ENCODE assay signal across 8 cellular contexts in the genomic region with DNA sequence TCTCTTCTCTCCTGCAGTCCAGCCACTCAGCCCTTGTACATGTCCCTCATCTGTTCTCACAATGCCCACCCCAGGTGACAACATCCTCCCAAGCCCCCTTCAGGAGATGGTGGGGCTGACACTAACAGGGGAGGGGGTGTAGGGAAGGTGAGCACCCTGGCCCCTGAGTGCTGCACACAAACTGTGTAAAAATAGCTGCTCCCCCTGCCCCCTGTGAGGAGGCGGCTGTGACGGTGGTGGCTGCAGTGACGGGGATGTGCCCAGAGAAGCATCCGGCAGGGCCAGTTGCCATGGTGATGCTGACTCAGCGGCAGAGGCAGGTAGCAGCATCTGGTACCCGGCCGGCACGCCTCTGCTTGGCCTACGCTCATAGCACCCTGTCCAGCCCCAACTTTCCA. TPM values are rescaled to one million over a fixed set of nuclear protein-coding genes. Genes with fewer than 3 reads are reported as not detected.
DNase-seq lines count a peak whose midpoint lies in the region; ATAC-seq and TF ChIP-seq lines count a peak whose summit lies in the region.

No MANE protein-coding gene starts in this region.

- no peak overlapping the region for H3K9ac ChIP-seq in skeletal muscle tissue (ENCODE audit: low read depth in 1 of 3, low read length in 3 of 3)

- peak; percentile 55 for DNase-seq in M059J (ENCODE audit: low read depth)
- DNase-seq in activated CD4-positive, alpha-beta T cell treated with anti-CD3 and anti-CD28 coated beads, Interleukin-2, amount 50 U/mL, for 4 hours: peak; percentile 93
- DNase-seq in effector memory CD4-positive, alpha-beta T cell: peak; percentile 88 to 90 (median 90)
- DNase-seq in vagina (ENCODE audit: extremely low spot score in 2 of 2): no peak
- no peak for DNase-seq in T1000 (lab: John Stamatoyannopoulos, UW)

- H3K4me3 ChIP-seq in effector memory CD4-positive, alpha-beta T cell (ENCODE audit: insufficient read depth, low read depth, low read length, poor library complexity, severe bottlenecking): no peak overlapping the region
- H3K4me3 ChIP-seq in skeletal muscle tissue (ENCODE audit: low read length in 3 of 3): no peak overlapping the region
- H3K4me3 ChIP-seq in vagina: no peak overlapping the region

- intact Hi-C loops in vagina (cut with DNase I): no loop called here

- no peaks in the 10 kb centered on the region for H3K27me3 ChIP-seq in effector memory CD4-positive, alpha-beta T cell (replicated peaks; ENCODE audit: control insufficient read depth, insufficient read depth, low read length, poor library complexity, severe bottlenecking)
- H3K27me3 ChIP-seq in skeletal muscle tissue (ENCODE audit: control insufficient read depth in 3 of 3, insufficient read depth in 3 of 3, low read length in 3 of 3) (no peaks in the 10 kb centered on the region), vagina (no peaks in the 10 kb centered on the region)

- H3K9me3 ChIP-seq in effector memory CD4-positive, alpha-beta T cell (ENCODE audit: control insufficient read depth, low read length): no peaks in the 10 kb centered on the region
- no peaks in the 10 kb centered on the region for H3K9me3 ChIP-seq in skeletal muscle tissue (ENCODE audit: control insufficient read depth in 3 of 3, low read length in 3 of 3)
- H3K9me3 ChIP-seq in vagina: no peaks in the 10 kb centered on the region

- no peak for TF ChIP-seq POLR2A in vagina (IDR thresholded peaks at IDR 0.05)

- peak overlapping the region; percentile 92 for H3K27ac ChIP-seq in effector memory CD4-positive, alpha-beta T cell (ENCODE audit: insufficient read depth, low read length, poor library complexity, severe bottlenecking)
- peak overlapping the region; percentile 97 for H3K27ac ChIP-seq in skeletal muscle tissue (ENCODE audit: low read depth, low read length)
- H3K27ac ChIP-seq in vagina: peak overlapping the region; percentile 99

- no peak for ATAC-seq in GM19452 (IDR thresholded peaks at IDR 0.05; ENCODE audit: unreplicated experiment)
- no peak for ATAC-seq in GM18873 (IDR thresholded peaks at IDR 0.05; ENCODE audit: low FRiP score, unreplicated experiment)

- no peaks in the 10 kb centered on the region for H3K36me3 ChIP-seq in effector memory CD4-positive, alpha-beta T cell (ENCODE audit: control insufficient read depth, insufficient read depth, low read length)
- H3K36me3 ChIP-seq in skeletal muscle tissue (ENCODE audit: control insufficient read depth in 3 of 3, insufficient read depth in 3 of 3, low read length in 3 of 3): no peaks in the 10 kb centered on the region
- no peaks in the 10 kb centered on the region for H3K36me3 ChIP-seq in vagina

- H3K4me1 ChIP-seq in effector memory CD4-positive, alpha-beta T cell (ENCODE audit: control insufficient read depth, insufficient read depth, low read length, poor library complexity, severe bottlenecking): peaks cover 51% of the 10 kb centered on the region
- H3K4me1 ChIP-seq in skeletal muscle tissue (ENCODE audit: control insufficient read depth in 3 of 3, insufficient read depth in 3 of 3, low read length in 3 of 3): peaks cover 6 to 25% (median 23%) of the 10 kb centered on the region in 3 donors
- peaks cover 30% of the 10 kb centered on the region for H3K4me1 ChIP-seq in vagina

- no peak for TF ChIP-seq CTCF in vagina (IDR thresholded peaks at IDR 0.05)

RNA-seq across cellular contexts. Expression of gene JUND, which starts 13.0 kb away (rescaled TPM):
- 54.1 and 206 TPM in 2 replicates for total RNA-seq in M059J (2014; rRNA removed; shearing (Covaris generic))
- total RNA-seq in skeletal muscle tissue (111 TPM), vagina (531 TPM)

RNA-seq across cellular contexts. Expression of gene IQCN, which starts 20.2 kb away (rescaled TPM):
- total RNA-seq in M059J (2014; rRNA removed; shearing (Covaris generic)): 0.10 TPM in 1 of 2 replicates, not detected in the other
- 0.52 TPM for total RNA-seq in skeletal muscle tissue
- 4.4 TPM for total RNA-seq in vagina

RNA-seq across cellular contexts. Expression of gene LSM4, which starts 28.4 kb away (rescaled TPM):
- total RNA-seq in M059J (2014; rRNA removed; shearing (Covaris generic)): 314 and 393 TPM in 2 replicates
- total RNA-seq in skeletal muscle tissue (119 TPM), vagina (54.3 TPM)

RNA-seq across cellular contexts. Expression of gene PGPEP1, which starts 45.9 kb away (rescaled TPM):
- total RNA-seq in M059J (2014; rRNA removed; shearing (Covaris generic)): 10.3 and 13.5 TPM in 2 replicates
- total RNA-seq in skeletal muscle tissue (10.4 TPM), vagina (27.5 TPM)

Comparison
In these comparisons a context has a peak if more than half of its experiments do, and no peak if none do; other contexts are left out.
1. DNase-seq: peak in M059J (single experiment), activated CD4-positive, alpha-beta T cell treated with anti-CD3 and anti-CD28 coated beads, Interleukin-2, amount 50 U/mL, for 4 hours (2 of 2) and effector memory CD4-positive, alpha-beta T cell (3 of 3); none in vagina (0 of 2) and T1000 (single experiment).
2. Peak in every context shown above with its lines, with median percentiles within 50 percentile points of each other: H3K27ac ChIP-seq.